ENCODE assay signal across 24 cellular contexts in genomic region chr13:112320303-112320702, GRCh38. TPM values are rescaled to one million over a fixed set of nuclear protein-coding genes. Genes with fewer than 3 reads are reported as not detected.
A peak's percentile ranks its signal among the peaks of the same experiment; 100 is the strongest.
DNase-seq lines count a peak whose midpoint lies in the region; ATAC-seq, FAIRE-seq and TF ChIP-seq lines count a peak whose summit lies in the region.
"Had no signal": no experiment of that assay in that cellular context is flagged by ENCODE, and none has a peak within 500 bp of the region (broad histone marks: within the 10 kb centered on the region; RNA-seq: fewer than 3 reads in every experiment).

No MANE protein-coding gene starts in this region.

- H3K4me3 ChIP-seq in HEK293 (ENCODE audit: low read depth, low read length): no peak overlapping the region
- no peak overlapping the region for H3K4me3 ChIP-seq in bronchial epithelial cell (ENCODE audit: low read depth, low read length)
- H3K4me3 ChIP-seq in trophoblast cell (ENCODE audit: low read depth, low read length): peak overlapping the region; percentile 26
- H3K4me3 ChIP-seq in right atrium auricular region: no peak overlapping the region
- H3K4me3 ChIP-seq: HAP-1 had no signal

- TF ChIP-seq CTCF in HEK293 (tag by site-specific recombination; IDR thresholded peaks at IDR 0.05): no peak
- TF ChIP-seq CTCF in bronchial epithelial cell (IDR thresholded peaks at IDR 0.05; ENCODE audit: insufficient read depth, low read length, severe bottlenecking): no peak
- TF ChIP-seq CTCF in right atrium auricular region (IDR thresholded peaks at IDR 0.05): no peak

- no peak overlapping the region for H3K9ac ChIP-seq in trophoblast cell (ENCODE audit: low read length)

- H3K27ac ChIP-seq in HEK293 (ENCODE audit: extremely low read depth, low read depth, low read length) (no peak overlapping the region), trophoblast cell (ENCODE audit: low read depth, low read length) (no peak overlapping the region), right atrium auricular region (no peak overlapping the region)
- H3K27ac ChIP-seq: C4-2B had no signal

- no peaks in the 10 kb centered on the region for H3K79me1 ChIP-seq in trophoblast cell (ENCODE audit: low read length)

- no peak overlapping the region for H2AFZ ChIP-seq in trophoblast cell (ENCODE audit: insufficient read depth, low read length, poor library complexity)

- H3K18ac ChIP-seq in trophoblast cell (ENCODE audit: low read length): no peak overlapping the region

- no peak overlapping the region for H4K91ac ChIP-seq in trophoblast cell (ENCODE audit: low read depth, low read length)

- peak; percentile 36 for FAIRE-seq in bronchial epithelial cell (lab: Jason Lieb, UNC)
- FAIRE-seq: A204.1, GM12892, GM18507, HTR-8/SVneo had no signal

- H3K9me3 ChIP-seq in HEK293 (ENCODE audit: control insufficient read depth, insufficient read depth, low read depth, low read length): no peaks in the 10 kb centered on the region
- H3K9me3 ChIP-seq in trophoblast cell (ENCODE audit: insufficient read depth, low read depth, low read length): peaks cover 28% of the 10 kb centered on the region
- H3K9me3 ChIP-seq in right atrium auricular region: no peaks in the 10 kb centered on the region
- H3K9me3 ChIP-seq: Caco-2, HAP-1 had no signal

- peak overlapping the region; percentile 59 for H3K23ac ChIP-seq in trophoblast cell (ENCODE audit: low read length)

- ATAC-seq in HG03097 (IDR thresholded peaks at IDR 0.05; ENCODE audit: low FRiP score, unreplicated experiment) (no peak), GM18867 (IDR thresholded peaks at IDR 0.05; ENCODE audit: unreplicated experiment) (no peak)

- no peak overlapping the region for H4K12ac ChIP-seq in trophoblast cell (ENCODE audit: low read depth, low read length)

- H3K4me1 ChIP-seq in HEK293 (ENCODE audit: control insufficient read depth, insufficient read depth, low read length): no peaks in the 10 kb centered on the region
- no peaks in the 10 kb centered on the region for H3K4me1 ChIP-seq in trophoblast cell (ENCODE audit: control insufficient read depth in 1 of 2, insufficient read depth in 2 of 2, low read length in 2 of 2)
- H3K4me1 ChIP-seq in right atrium auricular region: no peaks in the 10 kb centered on the region
- H3K4me1 ChIP-seq: Caco-2, HAP-1 had no signal

- no peak for DNase-seq in bronchial epithelial cell (ENCODE audit: low read depth)
- DNase-seq in islet precursor cell: peak; percentile 19
- no peak for DNase-seq in trophoblast cell
- DNase-seq in right atrium auricular region (ENCODE audit: low spot score): no peak
- no peak for DNase-seq in stimulated activated naive CD4-positive, alpha-beta T cell (lab: John Stamatoyannopoulos, UW)
- DNase-seq: ACHN; AML-193; Caco-2; CD4-positive, alpha-beta T cell; DMS79 treated with DMSO at 0.1 percent for 48 hours; GF-D8; GOT3; Kasumi-1; KG1 had no signal

- H2BK12ac ChIP-seq in trophoblast cell (ENCODE audit: low read length): no peak overlapping the region

- H3K27me3 ChIP-seq in bronchial epithelial cell (ENCODE audit: control insufficient read depth, insufficient read depth, low read length) (no peaks in the 10 kb centered on the region), trophoblast cell (ENCODE audit: insufficient read depth, low read length) (no peaks in the 10 kb centered on the region), right atrium auricular region (no peaks in the 10 kb centered on the region)

- no peaks in the 10 kb centered on the region for H3K79me2 ChIP-seq in trophoblast cell (ENCODE audit: control insufficient read depth, insufficient read depth, low read length, poor library complexity)

- no peak overlapping the region for H3K4ac ChIP-seq in trophoblast cell (ENCODE audit: low read depth, low read length)

- no peak overlapping the region for H2BK120ac ChIP-seq in trophoblast cell (ENCODE audit: insufficient read depth, low read length, poor library complexity)

- POLR2A ChIA-PET in HEK293 (lab: Yijun Ruan, JAX): no interaction called here

- no peak overlapping the region for H3K4me2 ChIP-seq in trophoblast cell (ENCODE audit: low read length)

- no peak overlapping the region for H4K8ac ChIP-seq in trophoblast cell (ENCODE audit: low read depth, low read length)

- CTCF ChIA-PET in HEK293 (lab: Yijun Ruan, JAX): no interaction called here

- no peak overlapping the region for H3K14ac ChIP-seq in trophoblast cell (ENCODE audit: low read length)

- no peak overlapping the region for H2AK5ac ChIP-seq in trophoblast cell (ENCODE audit: low read length)

- no CpG with 5 or more reads among the region's 7 CpGs for WGBS in trophoblast cell (ENCODE audit: extremely low coverage, insufficient coverage, insufficient read length)

- no peak overlapping the region for H2BK5ac ChIP-seq in trophoblast cell (ENCODE audit: low read depth, low read length, poor library complexity)

- H3K36me3 ChIP-seq in HEK293 (ENCODE audit: control insufficient read depth in 2 of 2, insufficient read depth in 1 of 2, low read length in 2 of 2) (no peaks in the 10 kb centered on the region), bronchial epithelial cell (ENCODE audit: control insufficient read depth, insufficient read depth, low read length) (no peaks in the 10 kb centered on the region), trophoblast cell (ENCODE audit: control insufficient read depth in 1 of 2, insufficient read depth in 2 of 2, low read length in 2 of 2) (no peaks in the 10 kb centered on the region), right atrium auricular region (no peaks in the 10 kb centered on the region)
- H3K36me3 ChIP-seq: HAP-1 had no signal

TF ChIP-seq in HEK293, 187 proteins besides CTCF, POLR2A, EP300 and RAD21:
- TF ChIP-seq ZNF280D (tag by site-specific recombination; IDR thresholded peaks at IDR 0.05) (no peak), ZSCAN4 (tag by site-specific recombination; IDR thresholded peaks at IDR 0.05) (peak; percentile 89)

RNA-seq across cellular contexts. Expression of gene SPACA7, which starts 55.9 kb away (rescaled TPM):
- total RNA-seq in bronchial epithelial cell: not detected in 2 replicates
- polyA plus RNA-seq in trophoblast cell (2013): not detected in 2 replicates
- not detected for total RNA-seq in right atrium auricular region
- total RNA-seq: Caco-2; CD4-positive, alpha-beta T cell had no signal
- polyA plus RNA-seq: BJ had no signal
